ENCODE assay signal across 2 cellular contexts in the genomic region with DNA sequence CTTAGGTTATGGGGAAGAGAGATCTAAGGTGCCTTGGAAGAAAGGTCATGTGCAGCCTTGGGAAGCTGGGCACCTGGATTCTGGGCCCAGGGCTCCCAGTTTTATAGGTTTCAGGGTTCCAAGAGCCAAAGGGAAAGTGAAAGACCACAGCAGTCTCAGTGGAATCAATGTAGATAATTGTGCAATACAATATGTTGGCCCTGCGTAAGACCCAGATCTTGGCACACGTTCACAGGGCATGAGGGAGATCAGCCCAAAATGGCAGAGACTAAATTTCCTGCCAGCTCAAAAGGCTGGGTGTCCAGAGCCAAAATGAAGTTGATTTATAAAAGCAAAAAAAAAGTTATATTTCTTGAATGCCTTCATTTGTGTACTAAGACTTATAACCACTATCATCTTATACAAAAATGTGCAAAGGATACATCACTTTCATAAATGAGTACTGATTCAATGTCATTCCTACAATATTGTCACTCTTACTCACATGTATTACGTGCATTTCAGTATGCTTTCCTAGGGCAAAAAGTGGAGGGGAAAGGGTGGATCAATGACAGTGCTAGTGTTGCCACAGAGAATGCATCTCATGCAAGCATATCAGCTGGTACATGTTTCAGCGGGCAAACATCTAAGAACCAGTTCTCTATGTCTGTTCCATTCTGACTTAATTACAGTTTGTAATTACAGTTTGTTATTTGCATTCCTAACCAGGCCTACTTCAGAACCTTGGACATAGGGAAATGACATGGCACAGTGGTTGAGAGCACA.
A peak's percentile ranks its signal among the peaks of the same experiment; 100 is the strongest.
TF ChIP-seq lines count a peak whose summit lies in the region.

No MANE protein-coding gene starts in this region.

TF ChIP-seq in IMR-90, 13 proteins besides CTCF, POLR2A, EP300 and RAD21:
- TF ChIP-seq SMC3 (IDR thresholded peaks at IDR 0.05; ENCODE audit: low read depth, low read length) (no peak), CEBPB (IDR thresholded peaks at IDR 0.05; ENCODE audit: low read depth, low read length) (peak; percentile 44; the same call in 1 of the 2 replicates)

TF ChIP-seq in HepG2, 621 proteins besides CTCF, POLR2A, EP300 and RAD21:
- TF ChIP-seq GPN1 (CRISPR knock-in tag; IDR thresholded peaks at IDR 0.05; ENCODE audit: borderline replicate concordance) = no peak
- TF ChIP-seq CEBPB (IDR thresholded peaks at IDR 0.05; ENCODE audit: borderline replicate concordance, low read depth, low read length) = peak; percentile 54; the same call in 1 of the 2 replicates
